1 cellular context compared by ENCODE assay signal in genomic region chr6:106110167-106110826, GRCh38.
TF ChIP-seq lines count a peak whose summit lies in the region.

No MANE protein-coding gene starts in this region.

TF ChIP-seq in GM12878, 131 proteins besides CTCF, POLR2A, EP300 and RAD21 (continued from another document):
- TF ChIP-seq WRNIP1 (IDR thresholded peaks at IDR 0.05; ENCODE audit: borderline replicate concordance, low read depth, low read length) (no peak), CREM (IDR thresholded peaks at IDR 0.05; ENCODE audit: low read depth) (no peak), FOS (IDR thresholded peaks at IDR 0.05; ENCODE audit: borderline replicate concordance, extremely low read depth, insufficient read length) (no peak)
